ENCODE assay signal across 20 cellular contexts in the genomic region with DNA sequence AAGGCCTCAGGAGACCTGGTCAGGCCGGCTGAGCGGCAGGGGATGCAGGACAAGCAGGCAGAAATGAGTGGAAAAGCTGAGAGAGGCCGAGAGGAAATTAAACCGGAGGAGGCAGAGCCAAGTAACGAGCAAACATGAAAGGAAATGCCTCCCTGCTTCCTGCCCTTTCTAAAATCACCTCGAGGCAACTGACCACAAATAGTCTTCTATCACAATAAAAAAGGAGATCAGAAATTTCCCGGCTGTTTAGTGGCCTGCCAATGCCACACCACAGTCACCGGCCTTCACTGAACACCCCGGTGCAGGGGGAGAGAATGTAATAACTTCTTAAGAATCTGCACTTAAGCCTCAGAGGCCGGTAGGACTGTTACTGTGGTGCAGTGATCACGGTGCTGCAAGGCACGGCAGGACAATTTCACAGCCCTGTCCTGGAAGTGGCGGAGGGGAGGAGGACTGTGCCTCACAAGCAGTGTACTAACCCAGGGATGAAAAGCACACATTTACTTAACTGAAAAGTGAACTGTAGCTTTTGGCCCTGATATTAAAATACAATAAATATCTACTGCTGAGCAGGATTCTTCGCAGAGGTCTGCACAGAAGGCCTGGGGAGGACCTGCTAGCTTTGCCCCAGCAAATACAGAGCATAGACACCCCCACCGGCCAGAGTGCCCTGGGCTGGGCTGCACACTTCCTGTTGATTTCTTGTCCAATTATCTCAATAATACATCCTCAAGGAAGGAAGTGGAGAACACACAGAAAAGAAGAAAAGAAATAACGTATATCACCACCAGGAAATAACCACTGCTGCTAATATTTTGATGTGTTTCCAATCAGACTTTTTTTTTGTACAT.
DNase-seq lines count a peak whose midpoint lies in the region; ATAC-seq and TF ChIP-seq lines count a peak whose summit lies in the region.
"Had no signal": no experiment of that assay in that cellular context is flagged by ENCODE, and none has a peak within 500 bp of the region (broad histone marks: within the 10 kb centered on the region; RNA-seq: fewer than 3 reads in every experiment).

No MANE protein-coding gene starts in this region.

- no peak overlapping the region for H3K27ac ChIP-seq in iPS-20b (ENCODE audit: low read length)
- H3K27ac ChIP-seq: coronary artery, heart left ventricle, Peyer's patch, sigmoid colon had no signal

- H3K4me1 ChIP-seq in iPS-20b (ENCODE audit: insufficient read depth, low read length): peaks cover 5% of the 10 kb centered on the region; the same call in 1 of the 2 replicates
- H3K4me1 ChIP-seq: HAP-1, Peyer's patch, sigmoid colon had no signal

- H3K27ac Mint-ChIP-seq in activated naive CD8-positive, alpha-beta T cell treated with anti-CD3 and anti-CD28 coated beads, Interleukin-2, amount 10 ng/mL, durations not matched to agents 7 days and 5 days: peak overlapping the region; percentile 63
- no peak overlapping the region for H3K27ac Mint-ChIP-seq in activated naive CD8-positive, alpha-beta T cell treated with anti-CD3 and anti-CD28 coated beads, Interleukin-2, amount 50 U/mL, for 24 hours
- peak overlapping the region; percentile 43 for H3K27ac Mint-ChIP-seq in type B pancreatic cell
- H3K27ac Mint-ChIP-seq: stimulated activated naive B cell treated with anti-CD40 and anti-IgM and Interleukin-4, amounts not matched to agents 10 μg/mL and 1 μg/mL and 100 μg/mL, for 72 hours had no signal

- 0 out of 2 replicates have a peak overlapping the region, but pooled peaks have one; percentile 28 for H3K9ac ChIP-seq in iPS-20b (ENCODE audit: low read depth, low read length)

- H3K36me3 Mint-ChIP-seq in activated naive CD8-positive, alpha-beta T cell treated with anti-CD3 and anti-CD28 coated beads, Interleukin-2, amount 10 ng/mL, durations not matched to agents 7 days and 5 days: no peaks in the 10 kb centered on the region
- no peaks in the 10 kb centered on the region for H3K36me3 Mint-ChIP-seq in activated naive CD8-positive, alpha-beta T cell treated with anti-CD3 and anti-CD28 coated beads, Interleukin-2, amount 50 U/mL, for 24 hours (ENCODE audit: low read depth)
- H3K36me3 Mint-ChIP-seq in type B pancreatic cell: no peaks in the 10 kb centered on the region
- H3K36me3 Mint-ChIP-seq: naive thymus-derived CD8-positive, alpha-beta T cell; stimulated activated naive B cell treated with anti-CD40 and anti-IgM and Interleukin-4, amounts not matched to agents 10 μg/mL and 1 μg/mL and 100 μg/mL, for 72 hours had no signal

- H3K36me3 ChIP-seq in iPS-20b (ENCODE audit: insufficient read depth, low read depth, low read length): no peaks in the 10 kb centered on the region
- H3K36me3 ChIP-seq: HAP-1, heart left ventricle, Peyer's patch, sigmoid colon had no signal

- H3K9me3 ChIP-seq in iPS-20b (ENCODE audit: insufficient read depth, low read depth, low read length): no peaks in the 10 kb centered on the region
- H3K9me3 ChIP-seq: HAP-1, heart left ventricle, Peyer's patch, sigmoid colon had no signal

- no peak overlapping the region for H3K4me3 ChIP-seq in iPS-20b (ENCODE audit: low read length)
- H3K4me3 ChIP-seq: coronary artery, HAP-1, heart left ventricle, Peyer's patch, sigmoid colon had no signal

- H3K27me3 ChIP-seq in iPS-20b (ENCODE audit: insufficient read depth, low read length): no peaks in the 10 kb centered on the region
- H3K27me3 ChIP-seq: heart left ventricle, Peyer's patch, sigmoid colon had no signal

- H3K9me3 Mint-ChIP-seq in activated naive CD8-positive, alpha-beta T cell treated with anti-CD3 and anti-CD28 coated beads, Interleukin-2, amount 10 ng/mL, durations not matched to agents 7 days and 5 days: no peaks in the 10 kb centered on the region
- no peaks in the 10 kb centered on the region for H3K9me3 Mint-ChIP-seq in activated naive CD8-positive, alpha-beta T cell treated with anti-CD3 and anti-CD28 coated beads, Interleukin-2, amount 50 U/mL, for 24 hours
- H3K9me3 Mint-ChIP-seq in type B pancreatic cell: peaks cover 3% of the 10 kb centered on the region
- H3K9me3 Mint-ChIP-seq: stimulated activated naive B cell treated with anti-CD40 and anti-IgM and Interleukin-4, amounts not matched to agents 10 μg/mL and 1 μg/mL and 100 μg/mL, for 72 hours had no signal

- POLR2A ChIA-PET in activated naive CD8-positive, alpha-beta T cell treated with anti-CD3 and anti-CD28 coated beads, Interleukin-2, amount 10 ng/mL, durations not matched to agents 7 days and 5 days (lab: Charles Lee): no interaction called here

- H3K27me3 Mint-ChIP-seq in activated naive CD8-positive, alpha-beta T cell treated with anti-CD3 and anti-CD28 coated beads, Interleukin-2, amount 10 ng/mL, durations not matched to agents 7 days and 5 days: peaks cover 10% of the 10 kb centered on the region
- no peaks in the 10 kb centered on the region for H3K27me3 Mint-ChIP-seq in activated naive CD8-positive, alpha-beta T cell treated with anti-CD3 and anti-CD28 coated beads, Interleukin-2, amount 50 U/mL, for 24 hours
- H3K27me3 Mint-ChIP-seq in type B pancreatic cell: no peaks in the 10 kb centered on the region

- ATAC-seq in activated naive CD8-positive, alpha-beta T cell treated with anti-CD3 and anti-CD28 coated beads, Interleukin-2, amount 10 ng/mL, durations not matched to agents 7 days and 5 days (ENCODE audit: low read depth): no peak
- no peak for ATAC-seq in activated naive CD8-positive, alpha-beta T cell treated with anti-CD3 and anti-CD28 coated beads, Interleukin-2, amount 50 U/mL, for 24 hours
- ATAC-seq in GM21825 (IDR thresholded peaks at IDR 0.05; ENCODE audit: unreplicated experiment): no peak
- ATAC-seq in GM18858 (IDR thresholded peaks at IDR 0.05; ENCODE audit: unreplicated experiment): no peak
- ATAC-seq: esophagus mucosa; heart left ventricle; left colon; naive thymus-derived CD8-positive, alpha-beta T cell; stimulated activated naive B cell treated with anti-CD40 and anti-IgM and Interleukin-4, amounts not matched to agents 10 μg/mL and 1 μg/mL and 100 μg/mL, for 72 hours had no signal

- no peak for DNase-seq in activated naive CD8-positive, alpha-beta T cell treated with anti-CD3 and anti-CD28 coated beads, Interleukin-2, amount 10 ng/mL, durations not matched to agents 7 days and 5 days
- DNase-seq in activated naive CD8-positive, alpha-beta T cell treated with anti-CD3 and anti-CD28 coated beads, Interleukin-2, amount 50 U/mL, for 24 hours: no peak
- peak; percentile 8 for DNase-seq in SK-MEL-5 (ENCODE audit: low read depth, low spot score)
- DNase-seq in type B pancreatic cell (ENCODE audit: extremely low spot score, unreplicated experiment): no peak
- no peak for DNase-seq in DMS 273 (lab: John Stamatoyannopoulos, UW; ENCODE audit: unreplicated experiment)
- DNase-seq: activated CD4-positive, alpha-beta T cell treated with anti-CD3 and anti-CD28 coated beads, Interleukin-2, amount 50 U/mL, for 1 hour; anterior cingulate cortex; heart left ventricle; left colon; naive thymus-derived CD8-positive, alpha-beta T cell; NCI-H187 treated with DMSO at 0.1 percent for 48 hours; sigmoid colon; stimulated activated naive B cell treated with anti-CD40 and anti-IgM and Interleukin-4, amounts not matched to agents 10 μg/mL and 1 μg/mL and 100 μg/mL, for 72 hours had no signal

- H3K4me1 Mint-ChIP-seq in activated naive CD8-positive, alpha-beta T cell treated with anti-CD3 and anti-CD28 coated beads, Interleukin-2, amount 10 ng/mL, durations not matched to agents 7 days and 5 days: peaks cover 16% of the 10 kb centered on the region
- peaks cover 13% of the 10 kb centered on the region for H3K4me1 Mint-ChIP-seq in activated naive CD8-positive, alpha-beta T cell treated with anti-CD3 and anti-CD28 coated beads, Interleukin-2, amount 50 U/mL, for 24 hours
- peaks cover 15% of the 10 kb centered on the region for H3K4me1 Mint-ChIP-seq in type B pancreatic cell (ENCODE audit: unreplicated experiment)

- H3K4me3 Mint-ChIP-seq in activated naive CD8-positive, alpha-beta T cell treated with anti-CD3 and anti-CD28 coated beads, Interleukin-2, amount 10 ng/mL, durations not matched to agents 7 days and 5 days: peak overlapping the region; percentile 60
- H3K4me3 Mint-ChIP-seq in activated naive CD8-positive, alpha-beta T cell treated with anti-CD3 and anti-CD28 coated beads, Interleukin-2, amount 50 U/mL, for 24 hours: no peak overlapping the region
- peak overlapping the region; percentile 69 for H3K4me3 Mint-ChIP-seq in type B pancreatic cell
- H3K4me3 Mint-ChIP-seq: stimulated activated naive B cell treated with anti-CD40 and anti-IgM and Interleukin-4, amounts not matched to agents 10 μg/mL and 1 μg/mL and 100 μg/mL, for 72 hours had no signal

- no peak for TF ChIP-seq CTCF in type B pancreatic cell (conservative IDR thresholded peaks at IDR 0.05)

- in situ Hi-C loops in SK-MEL-5 (cut with HindIII; ENCODE audit: low pct_unique_long_range_greater_than_20kb, low sequenced_read_pairs): no loop called here
